ENCODE assay signal across 9 cellular contexts in the genomic region with DNA sequence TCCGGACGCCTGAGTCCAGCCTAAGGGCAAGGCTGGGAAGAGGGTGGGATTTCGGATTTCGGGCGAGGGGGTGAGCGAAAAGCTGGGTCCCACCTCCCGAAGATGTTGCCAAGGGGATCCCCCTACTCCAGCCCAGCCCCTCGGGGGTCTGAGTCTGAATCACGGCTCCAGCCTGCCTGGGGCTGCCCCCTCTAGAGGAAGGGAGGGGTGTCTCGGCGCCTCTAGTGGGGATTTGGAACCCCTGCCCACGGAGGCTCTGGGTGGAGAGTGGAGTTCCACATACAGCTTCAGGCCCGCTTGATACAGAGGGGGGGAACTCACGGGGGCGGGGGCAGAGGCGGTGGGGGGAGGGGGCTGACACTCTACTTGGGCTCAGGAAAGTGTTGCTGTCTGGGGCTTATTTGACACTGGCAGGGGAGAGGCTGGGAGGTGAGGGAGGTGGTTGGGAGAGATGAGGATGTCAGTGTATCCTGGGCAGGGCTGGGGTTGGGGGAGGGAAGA. TPM values are rescaled to one million over a fixed set of nuclear protein-coding genes. Genes with fewer than 3 reads are reported as not detected.
A peak's percentile ranks its signal among the peaks of the same experiment; 100 is the strongest.
DNase-seq lines count a peak whose midpoint lies in the region; ATAC-seq, FAIRE-seq and TF ChIP-seq lines count a peak whose summit lies in the region.
"Had no signal": no experiment of that assay in that cellular context is flagged by ENCODE, and none has a peak within 500 bp of the region (broad histone marks: within the 10 kb centered on the region; RNA-seq: fewer than 3 reads in every experiment).

No MANE protein-coding gene starts in this region.

- 3% methylated on average over 15 of the region's 16 CpGs for WGBS in HUES64
- WGBS in stomach, 5 donors, result 0 to 9% (median 6%) methylated on average over 12 to 16 of the region's 16 CpGs

- TF ChIP-seq POLR2A in stomach (IDR thresholded peaks at IDR 0.05), result no peak

- no peaks in the 10 kb centered on the region for H3K9me3 ChIP-seq in HUES64 (ENCODE audit: insufficient read depth, low read depth, low read length)
- H3K9me3 ChIP-seq in stomach, result no peaks in the 10 kb centered on the region

- TF ChIP-seq EP300 in stomach (IDR thresholded peaks at IDR 0.05), result no peak

- H3K4me3 ChIP-seq in HUES64 (ENCODE audit: low read length) (peak overlapping the region; percentile 95), bronchial epithelial cell (ENCODE audit: low read depth, low read length) (peak overlapping the region; percentile 83), stomach (peak overlapping the region; percentile 58 to 80 (median 74))

- H3K27me3 ChIP-seq in HUES64 (ENCODE audit: insufficient read depth, low read length) (no peaks in the 10 kb centered on the region), bronchial epithelial cell (ENCODE audit: control insufficient read depth, insufficient read depth, low read length) (no peaks in the 10 kb centered on the region), layer of hippocampus (ENCODE audit: control insufficient read depth, insufficient read depth, low read length) (no peaks in the 10 kb centered on the region), stomach (peaks cover 0 to 52% (median 22%) of the 10 kb centered on the region in 3 donors)

- ATAC-seq in HG02840 (IDR thresholded peaks at IDR 0.05; ENCODE audit: low FRiP score, unreplicated experiment), result no peak

- H3K27ac ChIP-seq in HUES64 (ENCODE audit: low read depth, low read length), result peak overlapping the region; percentile 64
- peak overlapping the region; percentile 21 for H3K27ac ChIP-seq in layer of hippocampus (ENCODE audit: low read depth, low read length)
- peak overlapping the region; percentile 72 to 93 (median 89) for H3K27ac ChIP-seq in stomach

- H3K9ac ChIP-seq in HUES64 (ENCODE audit: low read depth, low read length), result peak overlapping the region; percentile 86

- TF ChIP-seq CTCF in bronchial epithelial cell (IDR thresholded peaks at IDR 0.05; ENCODE audit: insufficient read depth, low read length, severe bottlenecking) (peak; percentile 18), stomach (IDR thresholded peaks at IDR 0.05) (peak in 1 of 7 experiments; percentile 10)

- H3K36me3 ChIP-seq in HUES64 (ENCODE audit: insufficient read depth, low read length), result no peaks in the 10 kb centered on the region
- H3K36me3 ChIP-seq in bronchial epithelial cell (ENCODE audit: control insufficient read depth, insufficient read depth, low read length), result peaks cover 1% of the 10 kb centered on the region
- no peaks in the 10 kb centered on the region for H3K36me3 ChIP-seq in stomach

- intact Hi-C loops in stomach (cut with DNase I; ENCODE audit: low total_unique reads), result loop anchor here (10.0 kb wide), 1 partner anchor 121 kb away; no protein-coding TSS in a partner anchor

- DNase-seq in bronchial epithelial cell (ENCODE audit: low read depth) (no peak), stomach (no peak), kidney tubule cell (ENCODE audit: low spot score) (no peak), DMS79 treated with DMSO at 0.1 percent for 48 hours (lab: John Stamatoyannopoulos, UW) (no peak), cerebellar nuclear complex (lab: John Stamatoyannopoulos, UW) (no peak)
- DNase-seq: activated CD8-positive, alpha-beta memory T cell treated with anti-CD3 and anti-CD28 coated beads, Interleukin-2, amount 50 U/mL, for 4 hours had no signal

- H3K4me1 ChIP-seq in HUES64 (ENCODE audit: insufficient read depth, low read length), result peaks cover 38% of the 10 kb centered on the region
- H3K4me1 ChIP-seq in stomach, result peaks cover 11 to 49% (median 27%) of the 10 kb centered on the region in 4 donors

- FAIRE-seq in bronchial epithelial cell (lab: Jason Lieb, UNC), result no peak

RNA-seq across cellular contexts. Expression of gene KIRREL1, which starts 0.7 kb away (rescaled TPM):
- polyA plus RNA-seq in HUES64 (2013, experiment 1 of 2), result 26.1 TPM
- 30.6 TPM for polyA plus RNA-seq in HUES64 (2013, experiment 2 of 2)
- total RNA-seq in bronchial epithelial cell, result 20.2 and 24.2 TPM in 2 replicates
- total RNA-seq in stomach, result 10 to 100 TPM in 3 of 5 donors, 1 to 10 TPM in 2; 3.2 to 27.9 (median 10.7) TPM
- 1 to 10 TPM; 2.8 to 4.3 (median 4.0) TPM for polyA plus RNA-seq in stomach

Comparison
In these comparisons a context has a peak if more than half of its experiments do, and no peak if none do; other contexts are left out.
1. H3K27ac ChIP-seq: peak in every context shown above with its lines; median percentile 89 in stomach; 64 in HUES64; 21 in layer of hippocampus.